Comparison of ENCODE assay signal across 8 cellular contexts in genomic region chr16:3173892-3174617, GRCh38. TPM values are rescaled to one million over a fixed set of nuclear protein-coding genes. Genes with fewer than 3 reads are reported as not detected.
A peak's percentile ranks its signal among the peaks of the same experiment; 100 is the strongest.
DNase-seq lines count a peak whose midpoint lies in the region; ATAC-seq and TF ChIP-seq lines count a peak whose summit lies in the region.

No MANE protein-coding gene starts in this region.

- no peaks in the 10 kb centered on the region for H3K36me3 Mint-ChIP-seq in activated B cell treated with CpG ODN at 0.5 μM for 24 hours (ENCODE audit: low read depth)

- H3K27me3 Mint-ChIP-seq in activated B cell treated with CpG ODN at 0.5 μM for 24 hours: peaks cover 56% of the 10 kb centered on the region

- no peak overlapping the region for H3K4me3 ChIP-seq in left lung

- ATAC-seq in activated B cell treated with CpG ODN at 0.5 μM for 24 hours (ENCODE audit: low read depth) (peak; percentile 10), left lung (no peak)

- peaks cover 31% of the 10 kb centered on the region for H3K4me1 Mint-ChIP-seq in activated B cell treated with CpG ODN at 0.5 μM for 24 hours

- H3K27ac ChIP-seq in left lung: no peak overlapping the region

- DNase-seq in NCI-H526 (lab: John Stamatoyannopoulos, UW): peak; percentile 38 to 74
- no peak for DNase-seq in NCI-H526 treated with DMSO at 0.1 percent for 48 hours (lab: John Stamatoyannopoulos, UW)
- DNase-seq in HuH-7 (ENCODE audit: low spot score): peak; percentile 79
- no peak for DNase-seq in activated B cell treated with CpG ODN at 0.5 μM for 24 hours
- DNase-seq in kidney tubule cell (ENCODE audit: low spot score): peak; percentile 52
- no peak for DNase-seq in left lung
- no peak for DNase-seq in NCI-H1105 (lab: John Stamatoyannopoulos, UW)
- DNase-seq in H4 (ENCODE audit: low spot score): no peak

- POLR2A ChIA-PET in activated B cell treated with CpG ODN at 0.5 μM for 24 hours (lab: Charles Lee): no interaction called here

- intact Hi-C loops in activated B cell treated with CpG ODN at 0.5 μM for 24 hours (cut with micrococcal nuclease): no loop called here
- intact Hi-C loops in left lung (cut with DNase I): no loop called here

- no peaks in the 10 kb centered on the region for H3K36me3 ChIP-seq in left lung

- CTCF ChIA-PET in activated B cell treated with CpG ODN at 0.5 μM for 24 hours (lab: Charles Lee): interaction anchor here (0.7 to 1.2 kb wide), 3 partner anchors 9 to 143 kb away, joined by 3 read pairs; no protein-coding TSS in a partner anchor

- H3K9me3 ChIP-seq in left lung: no peaks in the 10 kb centered on the region

- no peaks in the 10 kb centered on the region for H3K9me3 Mint-ChIP-seq in activated B cell treated with CpG ODN at 0.5 μM for 24 hours

- H3K4me3 Mint-ChIP-seq in activated B cell treated with CpG ODN at 0.5 μM for 24 hours: peak overlapping the region; percentile 24

- H3K27ac Mint-ChIP-seq in activated B cell treated with CpG ODN at 0.5 μM for 24 hours: peak overlapping the region; percentile 12

- H3K27me3 ChIP-seq in left lung: peaks cover 89 to 100% of the 10 kb centered on the region in 2 donors

- TF ChIP-seq CTCF in activated B cell treated with CpG ODN at 0.5 μM for 24 hours (IDR thresholded peaks at IDR 0.05) (no peak), left lung (IDR thresholded peaks at IDR 0.05) (no peak)

- peaks cover 6 to 25% of the 10 kb centered on the region in 2 donors for H3K4me1 ChIP-seq in left lung

RNA-seq across cellular contexts. Expression of gene OR1F1, which starts 13.9 kb away (rescaled TPM):
- total RNA-seq in activated B cell treated with CpG ODN at 0.5 μM for 24 hours (not detected in 2 replicates), left lung (not detected)
- 0.81 TPM in 1 of 2 replicates, not detected in the other for total RNA-seq in H4 (2014; rRNA removed; shearing (Covaris generic))

RNA-seq across cellular contexts. Expression of gene ZNF213, which starts 39.2 kb away (rescaled TPM):
- total RNA-seq in activated B cell treated with CpG ODN at 0.5 μM for 24 hours (5.6 and 5.7 TPM in 2 replicates), left lung (10 to 100 TPM in 1 of 2 donors, 1 to 10 TPM in 1; 8.4 to 12.0 TPM)
- 2.0 and 3.9 TPM in 2 replicates for total RNA-seq in H4 (2014; rRNA removed; shearing (Covaris generic))

Comparison
In these comparisons a context has a peak if more than half of its experiments do, and no peak if none do; other contexts are left out.
1. DNase-seq: peak in NCI-H526 (2 of 2), HuH-7 (single experiment) and kidney tubule cell (single experiment); none in NCI-H526 treated with DMSO at 0.1 percent for 48 hours (single experiment), activated B cell treated with CpG ODN at 0.5 μM for 24 hours (single experiment), left lung (0 of 2), NCI-H1105 (single experiment) and H4 (single experiment).